13 cellular contexts compared by ENCODE assay signal in genomic region chr14:105187935-105188524, GRCh38. TPM values are rescaled to one million over a fixed set of nuclear protein-coding genes. Genes with fewer than 3 reads are reported as not detected.
A peak's percentile ranks its signal among the peaks of the same experiment; 100 is the strongest.
DNase-seq lines count a peak whose midpoint lies in the region; ATAC-seq, FAIRE-seq and TF ChIP-seq lines count a peak whose summit lies in the region.
"Had no signal": no experiment of that assay in that cellular context is flagged by ENCODE, and none has a peak within 500 bp of the region (broad histone marks: within the 10 kb centered on the region; RNA-seq: fewer than 3 reads in every experiment).

No MANE protein-coding gene starts in this region.

- ATAC-seq in left colon: peak; percentile 87
- no peak for ATAC-seq in GM19035 (IDR thresholded peaks at IDR 0.05; ENCODE audit: unreplicated experiment)
- ATAC-seq in naive thymus-derived CD8-positive, alpha-beta T cell: no peak

- TF ChIP-seq CTCF in 22Rv1 (IDR thresholded peaks at IDR 0.05): peak; percentile 22
- TF ChIP-seq CTCF in GM12872 (IDR thresholded peaks at IDR 0.05; ENCODE audit: insufficient read depth, low read depth, low read length): 0 out of 3 replicates have a peak, but pooled peaks have one; percentile 9

- H3K36me3 Mint-ChIP-seq in naive thymus-derived CD8-positive, alpha-beta T cell: no peaks in the 10 kb centered on the region

- H3K4me1 Mint-ChIP-seq in naive thymus-derived CD8-positive, alpha-beta T cell: peaks cover 0 to 11% (median 5%) of the 10 kb centered on the region in 4 donors

- intact Hi-C loops in left colon (cut with DNase I, micrococcal nuclease): no loop called here

- no peak for FAIRE-seq in RCC 7860 (lab: Jason Lieb, UNC)

- peak; percentile 11 for DNase-seq in RCC 7860 (ENCODE audit: low spot score)
- peak in 1 of 2 donors; percentile 79 for DNase-seq in left colon
- no peak for DNase-seq in NCI-H2029 (lab: John Stamatoyannopoulos, UW)
- no peak for DNase-seq in OCI-M2 (lab: John Stamatoyannopoulos, UW; ENCODE audit: unreplicated experiment)
- DNase-seq in naive thymus-derived CD8-positive, alpha-beta T cell: no peak
- DNase-seq: GDM1; NCI-H1092; stimulated activated naive CD4-positive, alpha-beta T cell treated with Interleukin-2 at 50 U/mL for 16 hours had no signal

- peak overlapping the region in 1 of 10 donors; percentile 51 for H3K27ac Mint-ChIP-seq in naive thymus-derived CD8-positive, alpha-beta T cell

- H3K27me3 Mint-ChIP-seq in naive thymus-derived CD8-positive, alpha-beta T cell: peaks cover 0 to 4% (median 1%) of the 10 kb centered on the region in 5 donors

- no peak overlapping the region for H3K4me3 Mint-ChIP-seq in naive thymus-derived CD8-positive, alpha-beta T cell

- H3K27ac ChIP-seq in 22Rv1: no peak overlapping the region
- H3K27ac ChIP-seq: BLaER1, parathyroid adenoma had no signal

- POLR2A ChIA-PET in naive thymus-derived CD8-positive, alpha-beta T cell (lab: Charles Lee): no interaction called here

- peaks cover 0 to 3% (median 0%) of the 10 kb centered on the region in 9 donors for H3K9me3 Mint-ChIP-seq in naive thymus-derived CD8-positive, alpha-beta T cell

RNA-seq across cellular contexts. Expression of gene NUDT14, which starts 6.9 kb away (rescaled TPM):
- 10 to 100 TPM; 45.6 to 56.8 TPM for total RNA-seq in left colon
- total RNA-seq in naive thymus-derived CD8-positive, alpha-beta T cell: 10 to 100 TPM; 10.3 to 10.8 TPM
- polyA plus RNA-seq in naive thymus-derived CD8-positive, alpha-beta T cell: 10 to 100 TPM in 2 of 3 donors, 1 to 10 TPM in 1; 9.5 to 18.8 (median 17.1) TPM

RNA-seq across cellular contexts. Expression of gene JAG2, which starts 19.5 kb away (rescaled TPM):
- total RNA-seq in left colon: 10 to 100 TPM in 1 of 2 donors, 1 to 10 TPM in 1; 7.6 to 11.9 TPM
- under 1 TPM; 0.16 to 0.47 TPM for total RNA-seq in naive thymus-derived CD8-positive, alpha-beta T cell
- polyA plus RNA-seq in naive thymus-derived CD8-positive, alpha-beta T cell: under 1 TPM; 0.10 to 0.21 (median 0.17) TPM

Comparison
In these comparisons a context has a peak if more than half of its experiments do, and no peak if none do; other contexts are left out.
1. RNA of gene JAG2, which starts 19.5 kb away (total RNA-seq): 7.6 to 11.9 TPM in left colon; 0.16 to 0.47 TPM in naive thymus-derived CD8-positive, alpha-beta T cell; every median in the first group is over 4 times any median in the second.